In genomic region chr4:77538574-77539157, GRCh38 we compare ENCODE assay signal across 12 cellular contexts.
A peak's percentile ranks its signal among the peaks of the same experiment; 100 is the strongest.
DNase-seq lines count a peak whose midpoint lies in the region; ATAC-seq and TF ChIP-seq lines count a peak whose summit lies in the region.
"Had no signal": no experiment of that assay in that cellular context is flagged by ENCODE, and none has a peak within 500 bp of the region (broad histone marks: within the 10 kb centered on the region; RNA-seq: fewer than 3 reads in every experiment).

No MANE protein-coding gene starts in this region.

- 42 to 45% methylated on average over 4 of the region's 4 CpGs for WGBS in GM23248 (ENCODE audit: low coverage in 1 of 2, low lambda C conversion rate in 2 of 2, missing lambda C conversion rate in 2 of 2), 2 experiments

- no peaks in the 10 kb centered on the region; the same call in 1 of the 2 replicates for H3K4me1 ChIP-seq in GM23248 (ENCODE audit: insufficient read depth)

- no peaks in the 10 kb centered on the region for H3K79me2 ChIP-seq in GM23248 (ENCODE audit: insufficient read depth)

- peak; percentile 5 for DNase-seq in activated CD4-positive, alpha-beta T cell treated with anti-CD3 and anti-CD28 coated beads for 48 hours
- DNase-seq in activated CD4-positive, alpha-beta T cell treated with anti-CD3 and anti-CD28 coated beads, Interleukin-2, amount 50 U/mL, for 1 hour = no peak
- DNase-seq in RPMI8226 (peak; percentile 33), foreskin fibroblast (peak; percentile 17 to 63), GM23248 (no peak), NCI-H510A treated with DMSO at 0.1 percent for 48 hours (lab: John Stamatoyannopoulos, UW) (no peak)
- peak in 1 of 2 donors; percentile 26 for DNase-seq in stimulated activated naive CD8-positive, alpha-beta T cell treated with anti-CD3 and anti-CD28 coated beads, Interleukin-15, amount 100 ng/mL, for 72 hours
- DNase-seq: NCI-H526, posterior cingulate gyrus, WERI-Rb-1 had no signal

- H3F3A ChIP-seq in GM23248 (ENCODE audit: insufficient read depth) = peaks cover 4% of the 10 kb centered on the region; the same call in 1 of the 2 replicates

- H3K27me3 Mint-ChIP-seq in stimulated activated naive CD8-positive, alpha-beta T cell treated with anti-CD3 and anti-CD28 coated beads, Interleukin-15, amount 100 ng/mL, for 72 hours = peaks cover 65% of the 10 kb centered on the region

- peaks cover 2% of the 10 kb centered on the region for H3K9me3 ChIP-seq in GM23248 (ENCODE audit: low read depth)

- H3K27me3 ChIP-seq in GM23248 (replicated peaks; ENCODE audit: insufficient read depth) = peaks cover 68% of the 10 kb centered on the region

- H3K4me3 Mint-ChIP-seq in stimulated activated naive CD8-positive, alpha-beta T cell treated with anti-CD3 and anti-CD28 coated beads, Interleukin-15, amount 100 ng/mL, for 72 hours = peak overlapping the region in 1 of 2 donors; percentile 51

- H3K9ac ChIP-seq in GM23248 = no peak overlapping the region

- H3K4me2 ChIP-seq in GM23248 (ENCODE audit: unreplicated experiment) = no peak overlapping the region

- TF ChIP-seq CTCF in foreskin fibroblast (IDR thresholded peaks at IDR 0.05; ENCODE audit: low read depth, low read length) = no peak

- H3K4me1 Mint-ChIP-seq in stimulated activated naive CD8-positive, alpha-beta T cell treated with anti-CD3 and anti-CD28 coated beads, Interleukin-15, amount 100 ng/mL, for 72 hours = peaks cover 11% of the 10 kb centered on the region

- no peaks in the 10 kb centered on the region for H3K36me3 ChIP-seq in GM23248 (ENCODE audit: low read depth)
- H3K36me3 ChIP-seq: WERI-Rb-1 had no signal

- no peak overlapping the region for H2AFZ ChIP-seq in GM23248

- H4K20me1 ChIP-seq in GM23248 (ENCODE audit: insufficient read depth) = no peaks in the 10 kb centered on the region

- no peak overlapping the region for H3K27ac ChIP-seq in GM23248
- H3K27ac ChIP-seq: WERI-Rb-1 had no signal

- H3K4me3 ChIP-seq in foreskin fibroblast (ENCODE audit: low read depth in 1 of 2, low read length in 2 of 2) (no peak overlapping the region), GM23248 (no peak overlapping the region)
- H3K4me3 ChIP-seq: GM12878 had no signal

- peaks cover 0 to 24% of the 10 kb centered on the region in 2 donors for H3K9me3 Mint-ChIP-seq in stimulated activated naive CD8-positive, alpha-beta T cell treated with anti-CD3 and anti-CD28 coated beads, Interleukin-15, amount 100 ng/mL, for 72 hours

- no peaks in the 10 kb centered on the region for H3K9me2 ChIP-seq in GM23248 (ENCODE audit: insufficient read depth)

- peak; percentile 75 for ATAC-seq in stimulated activated naive CD8-positive, alpha-beta T cell treated with anti-CD3 and anti-CD28 coated beads, Interleukin-15, amount 100 ng/mL, for 72 hours
- ATAC-seq in GM18511 (IDR thresholded peaks at IDR 0.05; ENCODE audit: unreplicated experiment) = no peak
- ATAC-seq: GM12878 had no signal

- in situ Hi-C loops in GM23248 (cut with MboI) = no loop called here

- peak overlapping the region in 1 of 2 donors; percentile 70 for H3K27ac Mint-ChIP-seq in stimulated activated naive CD8-positive, alpha-beta T cell treated with anti-CD3 and anti-CD28 coated beads, Interleukin-15, amount 100 ng/mL, for 72 hours

Comparison
In these comparisons a context has a peak if more than half of its experiments do, and no peak if none do; other contexts are left out.
1. DNase-seq: peak in activated CD4-positive, alpha-beta T cell treated with anti-CD3 and anti-CD28 coated beads for 48 hours (single experiment), RPMI8226 (single experiment) and foreskin fibroblast (2 of 2); none in activated CD4-positive, alpha-beta T cell treated with anti-CD3 and anti-CD28 coated beads, Interleukin-2, amount 50 U/mL, for 1 hour (single experiment), GM23248 (single experiment) and NCI-H510A treated with DMSO at 0.1 percent for 48 hours (single experiment).